ENCODE assay signal across 8 cellular contexts in the genomic region with DNA sequence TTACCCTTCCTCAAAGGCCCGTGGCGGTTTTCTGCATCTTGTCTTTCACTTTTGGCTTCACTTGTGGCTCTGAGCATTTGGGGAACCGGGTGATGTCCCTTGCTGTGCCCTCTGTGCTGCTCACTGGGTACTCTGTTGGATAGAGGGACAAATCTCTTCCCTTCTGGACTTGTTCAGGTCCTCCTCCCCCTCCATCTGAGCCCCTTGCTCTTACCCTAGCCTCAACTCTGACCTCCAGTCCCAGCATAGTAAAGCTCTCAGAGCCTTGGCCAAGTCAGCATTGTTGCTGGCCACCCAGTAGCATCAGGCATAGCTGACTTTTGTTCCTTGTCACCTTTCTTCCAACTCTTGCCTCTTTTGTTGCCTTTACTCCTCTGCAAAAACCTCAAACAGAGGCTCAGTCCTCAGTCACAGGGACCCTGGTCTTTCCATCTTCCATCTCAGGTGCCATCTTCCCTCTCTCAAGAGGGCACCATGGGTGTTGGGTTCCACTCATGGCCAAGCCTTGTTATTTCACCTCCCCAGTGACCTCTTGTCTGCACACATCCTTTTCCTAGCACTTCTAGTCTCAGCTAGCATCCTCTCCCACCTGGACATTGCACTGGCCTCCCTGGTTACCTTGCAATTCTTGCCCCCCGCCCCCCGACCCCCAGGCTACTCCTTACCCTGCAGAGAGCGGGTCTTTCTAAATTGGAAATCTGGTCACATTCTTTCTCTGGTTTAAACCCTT. TPM values are rescaled to one million over a fixed set of nuclear protein-coding genes. Genes with fewer than 3 reads are reported as not detected.
A peak's percentile ranks its signal among the peaks of the same experiment; 100 is the strongest.
DNase-seq lines count a peak whose midpoint lies in the region; ATAC-seq, FAIRE-seq and TF ChIP-seq lines count a peak whose summit lies in the region.

No MANE protein-coding gene starts in this region.

- POLR2A ChIA-PET in endothelial cell of umbilical vein (lab: Charles Lee) = no interaction called here

- intact Hi-C loops in activated CD4-positive, alpha-beta T cell treated with anti-CD3 and anti-CD28 coated beads, Interleukin-2, amount 10 ng/mL, durations not matched to agents 24 days and 14 days (cut with micrococcal nuclease) = loop anchor here (1.0 to 10.0 kb wide), 9 partner anchors 31 to 455 kb away; a partner anchor contains a TSS
- intact Hi-C loops in endothelial cell of umbilical vein (cut with micrococcal nuclease) (loop anchor here (2.0 kb wide), 1 partner anchor 104 kb away; no protein-coding TSS in a partner anchor), aorta (cut with DNase I) (no loop called here)

- H3K9ac ChIP-seq in endothelial cell of umbilical vein (replicated peaks; ENCODE audit: extremely low read depth, insufficient read depth, low read length) = peak overlapping the region; percentile 77

- H3K9me1 ChIP-seq in endothelial cell of umbilical vein (replicated peaks; ENCODE audit: control insufficient read depth, extremely low read depth, insufficient read depth, low read length) = no peaks in the 10 kb centered on the region

- H3K4me3 Mint-ChIP-seq in activated CD4-positive, alpha-beta T cell treated with anti-CD3 and anti-CD28 coated beads, Interleukin-2, amount 10 ng/mL, durations not matched to agents 24 days and 14 days = peak overlapping the region; percentile 100

- H3K9me3 Mint-ChIP-seq in activated CD4-positive, alpha-beta T cell treated with anti-CD3 and anti-CD28 coated beads, Interleukin-2, amount 10 ng/mL, durations not matched to agents 24 days and 14 days = no peaks in the 10 kb centered on the region

- dilution Hi-C loops in endothelial cell of umbilical vein (cut with MboI; ENCODE audit: extremely low pct_ligation_motif_present, low sequenced_read_pairs) = no loop called here

- H3K27ac Mint-ChIP-seq in activated CD4-positive, alpha-beta T cell treated with anti-CD3 and anti-CD28 coated beads, Interleukin-2, amount 10 ng/mL, durations not matched to agents 24 days and 14 days = peak overlapping the region; percentile 92

- H3K36me3 ChIP-seq in endothelial cell of umbilical vein (ENCODE audit: control insufficient read depth in 2 of 2, extremely low read depth in 1 of 2, insufficient read depth in 2 of 2, low read length in 2 of 2) (peaks cover 4 to 17% of the 10 kb centered on the region in 2 experiments), neutrophil (peaks cover 32% of the 10 kb centered on the region), aorta (ENCODE audit: control insufficient read depth in 1 of 2, insufficient read depth in 2 of 2, low read length in 1 of 2) (peaks cover 0 to 2% of the 10 kb centered on the region in 2 donors)

- peak overlapping the region; percentile 46 for H2AFZ ChIP-seq in endothelial cell of umbilical vein (ENCODE audit: low read depth, low read length)

- peak overlapping the region; percentile 78 for H3K4me2 ChIP-seq in endothelial cell of umbilical vein (ENCODE audit: insufficient read depth, low read length)

- no peaks in the 10 kb centered on the region for H4K20me1 ChIP-seq in endothelial cell of umbilical vein (replicated peaks; ENCODE audit: control insufficient read depth, extremely low read depth, insufficient read depth, low read length)

- H3K79me2 ChIP-seq in endothelial cell of umbilical vein (ENCODE audit: control insufficient read depth, insufficient read depth, low read length) = no peaks in the 10 kb centered on the region

- TF ChIP-seq CTCF in endothelial cell of umbilical vein (IDR thresholded peaks at IDR 0.05; ENCODE audit: extremely low read depth in 1 of 2, insufficient read depth in 1 of 2, low read depth in 1 of 2, low read length in 2 of 2) = no peak
- peak; percentile 22 for TF ChIP-seq CTCF in neutrophil (IDR thresholded peaks at IDR 0.05)

- H3K27me3 ChIP-seq in endothelial cell of umbilical vein (ENCODE audit: control insufficient read depth in 2 of 2, insufficient read depth in 2 of 2, low read length in 2 of 2) (no peaks in the 10 kb centered on the region), neutrophil (no peaks in the 10 kb centered on the region), aorta (ENCODE audit: control insufficient read depth in 1 of 2, insufficient read depth in 2 of 2, low read length in 1 of 2) (no peaks in the 10 kb centered on the region)

- BruUV-seq in endothelial cell of umbilical vein (replicated peaks; lab: Mats Ljungman, UMichigan) = no TSS peak

- no peak for ATAC-seq in aorta (ENCODE audit: low FRiP score)

- FAIRE-seq in GM19239 (lab: Jason Lieb, UNC) (peak; percentile 99), endothelial cell of umbilical vein (lab: Jason Lieb, UNC) (peak; percentile 86)

- H3K4me3 ChIP-seq in endothelial cell of umbilical vein (replicated peaks in 1 of 3; ENCODE audit: insufficient read depth in 1 of 3, low read depth in 1 of 3, low read length in 3 of 3) (peak overlapping the region; percentile 31 to 88 (median 58)), neutrophil (ENCODE audit: low read depth in 1 of 2, low read length in 1 of 2) (peak overlapping the region; percentile 89 to 94), aorta (ENCODE audit: low read length in 2 of 2) (peak overlapping the region; percentile 46 to 58)

- H3K36me3 Mint-ChIP-seq in activated CD4-positive, alpha-beta T cell treated with anti-CD3 and anti-CD28 coated beads, Interleukin-2, amount 10 ng/mL, durations not matched to agents 24 days and 14 days (ENCODE audit: low read depth) = peaks cover 44% of the 10 kb centered on the region

- peak; percentile 94 for DNase-seq in CD1c-positive myeloid dendritic cell (ENCODE audit: extremely low spot score)
- peak; percentile 91 for DNase-seq in GM19239 (ENCODE audit: insufficient read length, low spot score)
- peak; percentile 72 for DNase-seq in HT-29 (ENCODE audit: low spot score)
- peak; percentile 95 for DNase-seq in activated CD4-positive, alpha-beta T cell treated with anti-CD3 and anti-CD28 coated beads, Interleukin-2, amount 10 ng/mL, durations not matched to agents 24 days and 14 days
- peak; percentile 64 for DNase-seq in endothelial cell of umbilical vein (ENCODE audit: low read depth, low spot score)
- DNase-seq in aorta = peak in 1 of 2 donors; percentile 73
- DNase-seq in amniotic stem cell (lab: John Stamatoyannopoulos, UW) = no peak

- H3K4me1 ChIP-seq in endothelial cell of umbilical vein (ENCODE audit: control insufficient read depth, extremely low read depth, insufficient read depth, low read length) (peaks cover 13% of the 10 kb centered on the region), neutrophil (ENCODE audit: control insufficient read depth in 1 of 2, insufficient read depth in 1 of 2, low read depth in 1 of 2, low read length in 1 of 2) (peaks cover 24 to 34% of the 10 kb centered on the region in 2 experiments), aorta (ENCODE audit: control insufficient read depth in 1 of 2, insufficient read depth in 2 of 2, low read length in 2 of 2) (no peaks in the 10 kb centered on the region)

- H3K9me3 ChIP-seq in endothelial cell of umbilical vein (replicated peaks; ENCODE audit: control insufficient read depth, insufficient read depth, low read length) (no peaks in the 10 kb centered on the region), neutrophil (no peaks in the 10 kb centered on the region), aorta (ENCODE audit: control insufficient read depth, low read length) (no peaks in the 10 kb centered on the region)

- peak; percentile 71 for TF ChIP-seq POLR2A in endothelial cell of umbilical vein (IDR thresholded peaks at IDR 0.05; ENCODE audit: low read depth, low read length)

- H3K27me3 Mint-ChIP-seq in activated CD4-positive, alpha-beta T cell treated with anti-CD3 and anti-CD28 coated beads, Interleukin-2, amount 10 ng/mL, durations not matched to agents 24 days and 14 days = no peaks in the 10 kb centered on the region

- H3K4me1 Mint-ChIP-seq in activated CD4-positive, alpha-beta T cell treated with anti-CD3 and anti-CD28 coated beads, Interleukin-2, amount 10 ng/mL, durations not matched to agents 24 days and 14 days = peaks cover 38% of the 10 kb centered on the region

- 43 to 45% methylated on average over 6 of the region's 6 CpGs for WGBS in aorta, 2 donors

- CTCF ChIA-PET in endothelial cell of umbilical vein (lab: Charles Lee) = interaction anchor here (0.7 to 5.7 kb wide), 7 partner anchors 30 to 122 kb away, joined by 3 to 42 read pairs (median 4); a partner anchor contains a TSS

- H3K27ac ChIP-seq in endothelial cell of umbilical vein (ENCODE audit: insufficient read depth, low read depth, low read length) = peak overlapping the region; percentile 36
- peak overlapping the region; percentile 95 for H3K27ac ChIP-seq in neutrophil
- peak overlapping the region; percentile 18 to 65 for H3K27ac ChIP-seq in aorta (ENCODE audit: low read depth in 1 of 2, low read length in 2 of 2)

RNA-seq across cellular contexts. Expression of a gene that starts 0.4 kb away (rescaled TPM):
- 173 and 191 TPM in 2 replicates for total RNA-seq in HT-29 (2014; rRNA removed; shearing (Covaris generic))
- total RNA-seq in activated CD4-positive, alpha-beta T cell treated with anti-CD3 and anti-CD28 coated beads, Interleukin-2, amount 10 ng/mL, durations not matched to agents 24 days and 14 days = 211 and 214 TPM in 2 replicates
- total RNA-seq in endothelial cell of umbilical vein (32.7 and 40.8 TPM in 2 replicates), aorta (10 to 100 TPM; 27.7 to 39.1 TPM)
- polyA plus RNA-seq in endothelial cell of umbilical vein (54.7 and 80.3 TPM in 2 replicates), aorta (10 to 100 TPM; 52.3 to 84.3 TPM)
- polyA plus RNA-seq in endothelial cell of umbilical vein (2011; cell fraction: cytosol; rRNA removed) = 25.2 and 32.1 TPM in 2 replicates
- polyA plus RNA-seq in endothelial cell of umbilical vein (2011; cell fraction: nucleus; rRNA removed) = 17.1 and 17.2 TPM in 2 replicates
- polyA plus RNA-seq in endothelial cell of umbilical vein (2012) = 30.4 and 39.7 TPM in 2 replicates
- polyA minus RNA-seq in endothelial cell of umbilical vein = 12.6 and 15.7 TPM in 2 replicates
- polyA minus RNA-seq in endothelial cell of umbilical vein (2011; cell fraction: cytosol; rRNA and poly(A)+ RNA removed) = 31.6 TPM
- 5.0 and 10.8 TPM in 2 replicates for polyA minus RNA-seq in endothelial cell of umbilical vein (2011; cell fraction: nucleus; rRNA and poly(A)+ RNA removed)

RNA-seq across cellular contexts. Expression of a gene that starts 5.4 kb away (rescaled TPM):
- total RNA-seq in HT-29 (2014; rRNA removed; shearing (Covaris generic)) = 2.2 and 3.5 TPM in 2 replicates
- total RNA-seq in activated CD4-positive, alpha-beta T cell treated with anti-CD3 and anti-CD28 coated beads, Interleukin-2, amount 10 ng/mL, durations not matched to agents 24 days and 14 days = 6.0 and 6.5 TPM in 2 replicates
- total RNA-seq in endothelial cell of umbilical vein (1.0 and 1.8 TPM in 2 replicates), aorta (under 1 TPM; 0.84 to 0.90 TPM)
- polyA plus RNA-seq in endothelial cell of umbilical vein (1.1 TPM in 2 replicates), aorta (1 to 10 TPM in 1 of 2 donors, not detected in 1; 3.5 TPM)
- polyA plus RNA-seq in endothelial cell of umbilical vein (2011; cell fraction: cytosol; rRNA removed) = 0.53 and 0.76 TPM in 2 replicates
- polyA plus RNA-seq in endothelial cell of umbilical vein (2011; cell fraction: nucleus; rRNA removed) = 3.8 and 4.2 TPM in 2 replicates
- 0.38 and 0.68 TPM in 2 replicates for polyA plus RNA-seq in endothelial cell of umbilical vein (2012)
- 0.66 and 2.1 TPM in 2 replicates for polyA minus RNA-seq in endothelial cell of umbilical vein
- 0.82 TPM for polyA minus RNA-seq in endothelial cell of umbilical vein (2011; cell fraction: cytosol; rRNA and poly(A)+ RNA removed)
- polyA minus RNA-seq in endothelial cell of umbilical vein (2011; cell fraction: nucleus; rRNA and poly(A)+ RNA removed) = 0.38 and 0.58 TPM in 2 replicates

RNA-seq across cellular contexts. Expression of a gene that starts 6.9 kb away (rescaled TPM):
- total RNA-seq in HT-29 (2014; rRNA removed; shearing (Covaris generic)) = 1.4 and 3.3 TPM in 2 replicates
- 16.5 and 18.2 TPM in 2 replicates for total RNA-seq in activated CD4-positive, alpha-beta T cell treated with anti-CD3 and anti-CD28 coated beads, Interleukin-2, amount 10 ng/mL, durations not matched to agents 24 days and 14 days
- total RNA-seq in endothelial cell of umbilical vein = 44.9 and 46.1 TPM in 2 replicates
- 22.6 and 32.5 TPM in 2 replicates for polyA plus RNA-seq in endothelial cell of umbilical vein
- 6.1 and 6.9 TPM in 2 replicates for polyA plus RNA-seq in endothelial cell of umbilical vein (2011; cell fraction: cytosol; rRNA removed)
- 115 and 136 TPM in 2 replicates for polyA plus RNA-seq in endothelial cell of umbilical vein (2011; cell fraction: nucleus; rRNA removed)
- polyA plus RNA-seq in endothelial cell of umbilical vein (2012) = 18.8 and 26.0 TPM in 2 replicates
- polyA minus RNA-seq in endothelial cell of umbilical vein = 9.0 and 15.1 TPM in 2 replicates
- 4.1 TPM for polyA minus RNA-seq in endothelial cell of umbilical vein (2011; cell fraction: cytosol; rRNA and poly(A)+ RNA removed)
- 18.0 and 27.6 TPM in 2 replicates for polyA minus RNA-seq in endothelial cell of umbilical vein (2011; cell fraction: nucleus; rRNA and poly(A)+ RNA removed)
- total RNA-seq in aorta = 10 to 100 TPM; 43.9 to 47.8 TPM
- polyA plus RNA-seq in aorta = 100 to 1,000 TPM in 1 of 2 donors, 10 to 100 TPM in 1; 10.6 to 178 TPM

RNA-seq across cellular contexts. Expression of a gene that starts 31.4 kb away (rescaled TPM):
- 10.0 and 14.1 TPM in 2 replicates for total RNA-seq in HT-29 (2014; rRNA removed; shearing (Covaris generic))
- 40.6 and 44.7 TPM in 2 replicates for total RNA-seq in activated CD4-positive, alpha-beta T cell treated with anti-CD3 and anti-CD28 coated beads, Interleukin-2, amount 10 ng/mL, durations not matched to agents 24 days and 14 days
- 99.0 and 114 TPM in 2 replicates for total RNA-seq in endothelial cell of umbilical vein
- polyA plus RNA-seq in endothelial cell of umbilical vein = 110 and 124 TPM in 2 replicates
- 53.8 and 76.7 TPM in 2 replicates for polyA plus RNA-seq in endothelial cell of umbilical vein (2011; cell fraction: cytosol; rRNA removed)
- 343 and 417 TPM in 2 replicates for polyA plus RNA-seq in endothelial cell of umbilical vein (2011; cell fraction: nucleus; rRNA removed)
- 79.2 and 83.4 TPM in 2 replicates for polyA plus RNA-seq in endothelial cell of umbilical vein (2012)
- polyA minus RNA-seq in endothelial cell of umbilical vein = 141 and 143 TPM in 2 replicates
- 27.4 TPM for polyA minus RNA-seq in endothelial cell of umbilical vein (2011; cell fraction: cytosol; rRNA and poly(A)+ RNA removed)
- polyA minus RNA-seq in endothelial cell of umbilical vein (2011; cell fraction: nucleus; rRNA and poly(A)+ RNA removed) = 127 and 131 TPM in 2 replicates
- 100 to 1,000 TPM; 125 to 139 TPM for total RNA-seq in aorta
- 10 to 100 TPM; 15.8 to 87.0 TPM for polyA plus RNA-seq in aorta

RNA-seq across cellular contexts. Expression of a gene that starts 43.3 kb away (rescaled TPM):
- total RNA-seq in HT-29 (2014; rRNA removed; shearing (Covaris generic)) = not detected in 2 replicates
- not detected in 2 replicates for total RNA-seq in activated CD4-positive, alpha-beta T cell treated with anti-CD3 and anti-CD28 coated beads, Interleukin-2, amount 10 ng/mL, durations not matched to agents 24 days and 14 days
- total RNA-seq in endothelial cell of umbilical vein (not detected in 2 replicates), aorta (not detected)
- polyA plus RNA-seq in endothelial cell of umbilical vein (0.03 and 0.06 TPM in 2 replicates), aorta (not detected)
- polyA plus RNA-seq in endothelial cell of umbilical vein (2011; cell fraction: cytosol; rRNA removed) = not detected in 2 replicates
- polyA plus RNA-seq in endothelial cell of umbilical vein (2011; cell fraction: nucleus; rRNA removed) = 0.10 TPM in 1 of 2 replicates, not detected in the other
- not detected in 2 replicates for polyA plus RNA-seq in endothelial cell of umbilical vein (2012)
- polyA minus RNA-seq in endothelial cell of umbilical vein = 0.40 TPM in 1 of 2 replicates, not detected in the other
- not detected for polyA minus RNA-seq in endothelial cell of umbilical vein (2011; cell fraction: cytosol; rRNA and poly(A)+ RNA removed)
- polyA minus RNA-seq in endothelial cell of umbilical vein (2011; cell fraction: nucleus; rRNA and poly(A)+ RNA removed) = not detected in 2 replicates

Comparison
In these comparisons a context has a peak if more than half of its experiments do, and no peak if none do; other contexts are left out.
1. H3K27ac ChIP-seq: peak in every context shown above with its lines; median percentile 95 in neutrophil; 42 in aorta; 36 in endothelial cell of umbilical vein.
2. intact Hi-C loops: an anchor here in activated CD4-positive, alpha-beta T cell treated with anti-CD3 and anti-CD28 coated beads, Interleukin-2, amount 10 ng/mL, durations not matched to agents 24 days and 14 days (1.0 to 10.0 kb wide) and endothelial cell of umbilical vein (2.0 kb wide); none called in aorta.